7 cellular contexts compared by ENCODE assay signal in genomic region chr6:28373925-28374324, GRCh38.
"Had no signal": no experiment of that assay in that cellular context is flagged by ENCODE, and none has a peak within 500 bp of the region (broad histone marks: within the 10 kb centered on the region; RNA-seq: fewer than 3 reads in every experiment).

No MANE protein-coding gene starts in this region.

- H3K4me3 Mint-ChIP-seq: IgD-negative memory B cell had no signal

- H3K27ac ChIP-seq: HL-60 had no signal

- DNase-seq: IMR-90, KBM-7, KG1 had no signal

- FAIRE-seq: HepG2, HTR-8/SVneo had no signal

- ATAC-seq: HepG2 had no signal

- H3K9me3 Mint-ChIP-seq: IgD-negative memory B cell had no signal

- H3K27ac Mint-ChIP-seq: IgD-negative memory B cell had no signal
